In the genomic region with DNA sequence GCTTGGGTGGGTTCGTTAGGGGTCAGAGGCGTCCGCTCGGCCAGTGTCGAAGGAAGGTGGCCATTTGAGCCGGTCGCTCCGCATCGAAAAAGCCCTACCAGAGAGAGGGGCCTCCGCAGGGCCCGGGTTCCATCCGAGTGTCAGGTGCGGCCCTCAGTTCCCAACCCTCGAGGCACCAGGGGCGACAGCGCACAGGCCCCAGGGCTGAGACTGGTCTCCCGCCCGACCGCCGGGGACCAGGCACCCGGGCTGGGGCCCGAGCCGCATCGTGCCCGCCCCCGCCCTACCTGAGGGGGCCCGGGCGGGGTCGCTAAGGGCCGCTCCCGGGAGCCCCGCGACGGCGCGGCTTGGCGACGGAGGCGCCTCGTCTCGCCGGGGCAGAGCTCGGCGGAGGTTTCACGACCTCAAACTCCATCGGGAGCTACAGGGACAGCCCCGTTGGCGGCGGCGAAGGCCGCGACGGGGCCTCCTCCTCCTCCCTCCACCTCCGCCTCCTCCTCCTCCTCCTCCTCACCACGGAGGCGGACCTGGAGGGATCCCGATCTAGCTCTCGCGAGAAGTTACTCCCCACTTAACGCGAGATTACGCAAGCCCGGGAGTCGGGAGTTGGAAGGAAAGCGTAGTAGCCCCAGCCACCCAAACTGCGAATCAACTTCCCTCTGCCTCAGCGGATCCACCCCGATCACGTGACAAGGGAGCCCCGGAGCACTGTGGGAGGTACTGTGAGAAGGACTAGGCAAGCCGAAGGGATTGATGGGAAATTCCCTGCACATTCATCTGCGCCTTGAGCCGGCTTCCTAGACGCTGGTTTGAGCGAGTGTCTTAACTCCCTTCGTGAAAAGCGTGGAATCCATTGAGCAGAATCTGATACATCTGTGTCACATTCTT, we compare ENCODE assay signal across 1 cellular context.
TF ChIP-seq lines count a peak whose summit lies in the region.

A gene with protein sequence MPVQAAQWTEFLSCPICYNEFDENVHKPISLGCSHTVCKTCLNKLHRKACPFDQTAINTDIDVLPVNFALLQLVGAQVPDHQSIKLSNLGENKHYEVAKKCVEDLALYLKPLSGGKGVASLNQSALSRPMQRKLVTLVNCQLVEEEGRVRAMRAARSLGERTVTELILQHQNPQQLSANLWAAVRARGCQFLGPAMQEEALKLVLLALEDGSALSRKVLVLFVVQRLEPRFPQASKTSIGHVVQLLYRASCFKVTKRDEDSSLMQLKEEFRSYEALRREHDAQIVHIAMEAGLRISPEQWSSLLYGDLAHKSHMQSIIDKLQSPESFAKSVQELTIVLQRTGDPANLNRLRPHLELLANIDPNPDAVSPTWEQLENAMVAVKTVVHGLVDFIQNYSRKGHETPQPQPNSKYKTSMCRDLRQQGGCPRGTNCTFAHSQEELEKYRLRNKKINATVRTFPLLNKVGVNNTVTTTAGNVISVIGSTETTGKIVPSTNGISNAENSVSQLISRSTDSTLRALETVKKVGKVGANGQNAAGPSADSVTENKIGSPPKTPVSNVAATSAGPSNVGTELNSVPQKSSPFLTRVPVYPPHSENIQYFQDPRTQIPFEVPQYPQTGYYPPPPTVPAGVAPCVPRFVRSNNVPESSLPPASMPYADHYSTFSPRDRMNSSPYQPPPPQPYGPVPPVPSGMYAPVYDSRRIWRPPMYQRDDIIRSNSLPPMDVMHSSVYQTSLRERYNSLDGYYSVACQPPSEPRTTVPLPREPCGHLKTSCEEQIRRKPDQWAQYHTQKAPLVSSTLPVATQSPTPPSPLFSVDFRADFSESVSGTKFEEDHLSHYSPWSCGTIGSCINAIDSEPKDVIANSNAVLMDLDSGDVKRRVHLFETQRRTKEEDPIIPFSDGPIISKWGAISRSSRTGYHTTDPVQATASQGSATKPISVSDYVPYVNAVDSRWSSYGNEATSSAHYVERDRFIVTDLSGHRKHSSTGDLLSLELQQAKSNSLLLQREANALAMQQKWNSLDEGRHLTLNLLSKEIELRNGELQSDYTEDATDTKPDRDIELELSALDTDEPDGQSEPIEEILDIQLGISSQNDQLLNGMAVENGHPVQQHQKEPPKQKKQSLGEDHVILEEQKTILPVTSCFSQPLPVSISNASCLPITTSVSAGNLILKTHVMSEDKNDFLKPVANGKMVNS (minus strand): TSS at position 537 of the 888 bp plus-strand sequence. CDS start 7,850 bp downstream, outside the sequence.

TF ChIP-seq in HEK293, 187 proteins besides CTCF, POLR2A, EP300 and RAD21 (continued from another document and continues in another):
- TF ChIP-seq ZNF488 (tag by site-specific recombination; IDR thresholded peaks at IDR 0.05), result no peak
- TF ChIP-seq ZNF776 (tag by site-specific recombination; IDR thresholded peaks at IDR 0.05; ENCODE audit: borderline replicate concordance), result no peak
- TF ChIP-seq ZNF416 (tag by site-specific recombination; IDR thresholded peaks at IDR 0.05), result no peak
- TF ChIP-seq GLIS1 (tag by site-specific recombination; IDR thresholded peaks at IDR 0.05), result peak; percentile 72
- no peak for TF ChIP-seq ZBTB1 (tag by site-specific recombination; IDR thresholded peaks at IDR 0.05)
- no peak for TF ChIP-seq MEIS1 (CRISPR knock-in tag; IDR thresholded peaks at IDR 0.05; ENCODE audit: borderline replicate concordance)
- TF ChIP-seq, protein P1, sequence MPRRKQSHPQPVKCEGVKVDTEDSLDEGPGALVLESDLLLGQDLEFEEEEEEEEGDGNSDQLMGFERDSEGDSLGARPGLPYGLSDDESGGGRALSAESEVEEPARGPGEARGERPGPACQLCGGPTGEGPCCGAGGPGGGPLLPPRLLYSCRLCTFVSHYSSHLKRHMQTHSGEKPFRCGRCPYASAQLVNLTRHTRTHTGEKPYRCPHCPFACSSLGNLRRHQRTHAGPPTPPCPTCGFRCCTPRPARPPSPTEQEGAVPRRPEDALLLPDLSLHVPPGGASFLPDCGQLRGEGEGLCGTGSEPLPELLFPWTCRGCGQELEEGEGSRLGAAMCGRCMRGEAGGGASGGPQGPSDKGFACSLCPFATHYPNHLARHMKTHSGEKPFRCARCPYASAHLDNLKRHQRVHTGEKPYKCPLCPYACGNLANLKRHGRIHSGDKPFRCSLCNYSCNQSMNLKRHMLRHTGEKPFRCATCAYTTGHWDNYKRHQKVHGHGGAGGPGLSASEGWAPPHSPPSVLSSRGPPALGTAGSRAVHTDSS (tag by site-specific recombination; IDR thresholded peaks at IDR 0.05), result peak; percentile 97
- TF ChIP-seq KLF1 (tag by site-specific recombination; IDR thresholded peaks at IDR 0.05), result peak; percentile 44; the same call in 1 of the 2 replicates
- TF ChIP-seq ZNF311 (tag by site-specific recombination; IDR thresholded peaks at IDR 0.05; ENCODE audit: borderline replicate concordance), result no peak
- no peak for TF ChIP-seq ZNF394 (tag by site-specific recombination; IDR thresholded peaks at IDR 0.05; ENCODE audit: borderline replicate concordance)
- TF ChIP-seq KLF10 (tag by site-specific recombination; IDR thresholded peaks at IDR 0.05), result no peak
- TF ChIP-seq KLF9 (tag by site-specific recombination; IDR thresholded peaks at IDR 0.05; ENCODE audit: low read depth), result 0 out of 2 replicates have a peak, but pooled peaks have one; percentile 40
- no peak for TF ChIP-seq ZNF146 (tag by site-specific recombination; IDR thresholded peaks at IDR 0.05)
- no peak for TF ChIP-seq ZNF114 (tag by site-specific recombination; IDR thresholded peaks at IDR 0.05)
- TF ChIP-seq, protein P2, sequence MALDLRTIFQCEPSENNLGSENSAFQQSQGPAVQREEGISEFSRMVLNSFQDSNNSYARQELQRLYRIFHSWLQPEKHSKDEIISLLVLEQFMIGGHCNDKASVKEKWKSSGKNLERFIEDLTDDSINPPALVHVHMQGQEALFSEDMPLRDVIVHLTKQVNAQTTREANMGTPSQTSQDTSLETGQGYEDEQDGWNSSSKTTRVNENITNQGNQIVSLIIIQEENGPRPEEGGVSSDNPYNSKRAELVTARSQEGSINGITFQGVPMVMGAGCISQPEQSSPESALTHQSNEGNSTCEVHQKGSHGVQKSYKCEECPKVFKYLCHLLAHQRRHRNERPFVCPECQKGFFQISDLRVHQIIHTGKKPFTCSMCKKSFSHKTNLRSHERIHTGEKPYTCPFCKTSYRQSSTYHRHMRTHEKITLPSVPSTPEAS (tag by site-specific recombination; IDR thresholded peaks at IDR 0.05), result no peak
- TF ChIP-seq ZNF830 (tag by site-specific recombination; IDR thresholded peaks at IDR 0.05; ENCODE audit: low read depth), result no peak
- no peak for TF ChIP-seq ZSCAN5A (tag by site-specific recombination; IDR thresholded peaks at IDR 0.05)
- TF ChIP-seq BCL6B (tag by site-specific recombination; IDR thresholded peaks at IDR 0.05), result no peak
- TF ChIP-seq YY2 (tag by site-specific recombination; IDR thresholded peaks at IDR 0.05), result no peak
- TF ChIP-seq SCRT1 (tag by site-specific recombination; IDR thresholded peaks at IDR 0.05; ENCODE audit: borderline replicate concordance), result no peak
- TF ChIP-seq, protein P3, sequence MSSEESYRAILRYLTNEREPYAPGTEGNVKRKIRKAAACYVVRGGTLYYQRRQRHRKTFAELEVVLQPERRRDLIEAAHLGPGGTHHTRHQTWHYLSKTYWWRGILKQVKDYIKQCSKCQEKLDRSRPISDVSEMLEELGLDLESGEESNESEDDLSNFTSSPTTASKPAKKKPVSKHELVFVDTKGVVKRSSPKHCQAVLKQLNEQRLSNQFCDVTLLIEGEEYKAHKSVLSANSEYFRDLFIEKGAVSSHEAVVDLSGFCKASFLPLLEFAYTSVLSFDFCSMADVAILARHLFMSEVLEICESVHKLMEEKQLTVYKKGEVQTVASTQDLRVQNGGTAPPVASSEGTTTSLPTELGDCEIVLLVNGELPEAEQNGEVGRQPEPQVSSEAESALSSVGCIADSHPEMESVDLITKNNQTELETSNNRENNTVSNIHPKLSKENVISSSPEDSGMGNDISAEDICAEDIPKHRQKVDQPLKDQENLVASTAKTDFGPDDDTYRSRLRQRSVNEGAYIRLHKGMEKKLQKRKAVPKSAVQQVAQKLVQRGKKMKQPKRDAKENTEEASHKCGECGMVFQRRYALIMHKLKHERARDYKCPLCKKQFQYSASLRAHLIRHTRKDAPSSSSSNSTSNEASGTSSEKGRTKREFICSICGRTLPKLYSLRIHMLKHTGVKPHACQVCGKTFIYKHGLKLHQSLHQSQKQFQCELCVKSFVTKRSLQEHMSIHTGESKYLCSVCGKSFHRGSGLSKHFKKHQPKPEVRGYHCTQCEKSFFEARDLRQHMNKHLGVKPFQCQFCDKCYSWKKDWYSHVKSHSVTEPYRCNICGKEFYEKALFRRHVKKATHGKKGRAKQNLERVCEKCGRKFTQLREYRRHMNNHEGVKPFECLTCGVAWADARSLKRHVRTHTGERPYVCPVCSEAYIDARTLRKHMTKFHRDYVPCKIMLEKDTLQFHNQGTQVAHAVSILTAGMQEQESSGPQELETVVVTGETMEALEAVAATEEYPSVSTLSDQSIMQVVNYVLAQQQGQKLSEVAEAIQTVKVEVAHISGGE (tag by site-specific recombination; conservative IDR thresholded peaks at IDR 0.05; ENCODE audit: low read depth), result 0 out of 2 replicates have a peak, but pooled peaks have one; percentile 23
- no peak for TF ChIP-seq ZNF701 (tag by site-specific recombination; IDR thresholded peaks at IDR 0.05)
- TF ChIP-seq ZNF621 (tag by site-specific recombination; IDR thresholded peaks at IDR 0.05), result no peak
- no peak for TF ChIP-seq ZNF792 (tag by site-specific recombination; IDR thresholded peaks at IDR 0.05)
- TF ChIP-seq HOXD13 (CRISPR knock-in tag; IDR thresholded peaks at IDR 0.05; ENCODE audit: borderline replicate concordance), result no peak
- TF ChIP-seq, protein P4, sequence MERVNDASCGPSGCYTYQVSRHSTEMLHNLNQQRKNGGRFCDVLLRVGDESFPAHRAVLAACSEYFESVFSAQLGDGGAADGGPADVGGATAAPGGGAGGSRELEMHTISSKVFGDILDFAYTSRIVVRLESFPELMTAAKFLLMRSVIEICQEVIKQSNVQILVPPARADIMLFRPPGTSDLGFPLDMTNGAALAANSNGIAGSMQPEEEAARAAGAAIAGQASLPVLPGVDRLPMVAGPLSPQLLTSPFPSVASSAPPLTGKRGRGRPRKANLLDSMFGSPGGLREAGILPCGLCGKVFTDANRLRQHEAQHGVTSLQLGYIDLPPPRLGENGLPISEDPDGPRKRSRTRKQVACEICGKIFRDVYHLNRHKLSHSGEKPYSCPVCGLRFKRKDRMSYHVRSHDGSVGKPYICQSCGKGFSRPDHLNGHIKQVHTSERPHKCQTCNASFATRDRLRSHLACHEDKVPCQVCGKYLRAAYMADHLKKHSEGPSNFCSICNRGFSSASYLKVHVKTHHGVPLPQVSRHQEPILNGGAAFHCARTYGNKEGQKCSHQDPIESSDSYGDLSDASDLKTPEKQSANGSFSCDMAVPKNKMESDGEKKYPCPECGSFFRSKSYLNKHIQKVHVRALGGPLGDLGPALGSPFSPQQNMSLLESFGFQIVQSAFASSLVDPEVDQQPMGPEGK (tag by site-specific recombination; IDR thresholded peaks at IDR 0.05), result 0 out of 2 replicates have a peak, but pooled peaks have one; percentile 38
- TF ChIP-seq ZNF549 (tag by site-specific recombination; IDR thresholded peaks at IDR 0.05), result no peak
- peak; percentile 95 for TF ChIP-seq ZNF76 (tag by site-specific recombination; IDR thresholded peaks at IDR 0.05; ENCODE audit: borderline replicate concordance, low read depth)
- no peak for TF ChIP-seq ZNF510 (tag by site-specific recombination; IDR thresholded peaks at IDR 0.05; ENCODE audit: insufficient replicate concordance)
- peak; percentile 60; the same call in 1 of the 2 replicates for TF ChIP-seq ZSCAN30 (tag by site-specific recombination; IDR thresholded peaks at IDR 0.05)
- TF ChIP-seq ZNF274 (IDR thresholded peaks at IDR 0.05; ENCODE audit: low read length), result no peak
- TF ChIP-seq ZNF274 (tag by site-specific recombination; IDR thresholded peaks at IDR 0.05; ENCODE audit: borderline replicate concordance), result no peak
- no peak for TF ChIP-seq ZSCAN16 (tag by site-specific recombination; IDR thresholded peaks at IDR 0.05)
- TF ChIP-seq ZNF19 (tag by site-specific recombination; IDR thresholded peaks at IDR 0.05; ENCODE audit: low read depth), result no peak
- no peak for TF ChIP-seq GLI2 (tag by site-specific recombination; IDR thresholded peaks at IDR 0.05; ENCODE audit: borderline replicate concordance, low read depth)
- no peak for TF ChIP-seq MZF1 (tag by site-specific recombination; IDR thresholded peaks at IDR 0.05; ENCODE audit: borderline replicate concordance)
- peak; percentile 86 for TF ChIP-seq SP3 (tag by site-specific recombination; IDR thresholded peaks at IDR 0.05)
- TF ChIP-seq ZNF24 (tag by site-specific recombination; IDR thresholded peaks at IDR 0.05), result peak; percentile 75; the same call in 1 of the 2 replicates
- no peak for TF ChIP-seq ZNF548 (tag by site-specific recombination; IDR thresholded peaks at IDR 0.05)
- TF ChIP-seq ZNF629 (tag by site-specific recombination; IDR thresholded peaks at IDR 0.05), result peak; percentile 64; the same call in 1 of the 2 replicates
